Comparison of ENCODE assay signal across 7 cellular contexts in genomic region chr2:202374383-202374782, GRCh38. TPM values are rescaled to one million over a fixed set of nuclear protein-coding genes. Genes with fewer than 3 reads are reported as not detected.
DNase-seq lines count a peak whose midpoint lies in the region; ATAC-seq and TF ChIP-seq lines count a peak whose summit lies in the region.
"Not testable (repeated sequence)": the region's sequence is repeated elsewhere in the genome, so short reads cannot be mapped to it uniquely, and the experiment has no call there.

No MANE protein-coding gene starts in this region.

- peak overlapping the region; percentile 97 for H3K4me3 Mint-ChIP-seq in activated CD8-positive, alpha-beta T cell treated with anti-CD3 and anti-CD28 coated beads, Interleukin-2, amount 10 ng/mL, durations not matched to agents 7 days and 5 days
- H3K4me3 Mint-ChIP-seq in chondrocyte (ENCODE audit: unreplicated experiment) (peak overlapping the region; percentile 99), natural killer cell (peak overlapping the region; percentile 93)

- not testable (repeated sequence) for H3K27ac Mint-ChIP-seq in activated CD8-positive, alpha-beta T cell treated with anti-CD3 and anti-CD28 coated beads, Interleukin-2, amount 10 ng/mL, durations not matched to agents 7 days and 5 days; natural killer cell
- H3K27ac Mint-ChIP-seq in chondrocyte (ENCODE audit: unreplicated experiment) = peak overlapping the region; percentile 98

- not testable (repeated sequence) for H3K9me3 Mint-ChIP-seq in activated CD8-positive, alpha-beta T cell treated with anti-CD3 and anti-CD28 coated beads, Interleukin-2, amount 10 ng/mL, durations not matched to agents 7 days and 5 days (ENCODE audit: insufficient read depth); chondrocyte (ENCODE audit: low read depth); natural killer cell

- 78% methylated on average over 22 of the region's 22 CpGs for WGBS in hepatocyte (ENCODE audit: low lambda C conversion rate, missing lambda C conversion rate)

- H3K79me2 ChIP-seq in OCI-LY3 (ENCODE audit: low read length) = peaks cover 20% of the 10 kb centered on the region
- peaks cover 33% of the 10 kb centered on the region for H3K79me2 ChIP-seq in hepatocyte

- peak; percentile 28 for DNase-seq in ELF-1 (ENCODE audit: low read depth, low spot score)
- not testable (repeated sequence) for DNase-seq in activated CD8-positive, alpha-beta T cell treated with anti-CD3 and anti-CD28 coated beads, Interleukin-2, amount 10 ng/mL, durations not matched to agents 7 days and 5 days; chondrocyte (ENCODE audit: low spot score); hepatocyte (ENCODE audit: low spot score); natural killer cell; skeletal muscle cell (ENCODE audit: low read depth)

- CTCF ChIA-PET in activated CD8-positive, alpha-beta T cell treated with anti-CD3 and anti-CD28 coated beads, Interleukin-2, amount 10 ng/mL, durations not matched to agents 7 days and 5 days (lab: Charles Lee) = not testable (repeated sequence)

- not testable (repeated sequence) for H3K27me3 ChIP-seq in OCI-LY3 (ENCODE audit: low read depth, low read length); hepatocyte

- not testable (repeated sequence) for H3K36me3 ChIP-seq in OCI-LY3 (replicated peaks; ENCODE audit: low read depth, low read length); hepatocyte (replicated peaks; ENCODE audit: insufficient read depth, low read depth)

- not testable (repeated sequence) for TF ChIP-seq CTCF in OCI-LY3 (IDR thresholded peaks at IDR 0.05; ENCODE audit: low read depth, low read length); chondrocyte (IDR thresholded peaks at IDR 0.05); hepatocyte (IDR thresholded peaks at IDR 0.05; ENCODE audit: poor library complexity); natural killer cell (IDR thresholded peaks at IDR 0.05)

- H3K9me3 ChIP-seq in OCI-LY3 (ENCODE audit: insufficient read depth, low read length); hepatocyte (ENCODE audit: low read depth): not testable (repeated sequence)

- H4K20me1 ChIP-seq in OCI-LY3 (ENCODE audit: insufficient read depth, low read length) = not testable (repeated sequence)
- H4K20me1 ChIP-seq in hepatocyte (ENCODE audit: insufficient read depth, poor library complexity, severe bottlenecking) = peaks cover 22% of the 10 kb centered on the region

- H3K4me1 Mint-ChIP-seq in activated CD8-positive, alpha-beta T cell treated with anti-CD3 and anti-CD28 coated beads, Interleukin-2, amount 10 ng/mL, durations not matched to agents 7 days and 5 days (ENCODE audit: low read depth) = peaks cover 21% of the 10 kb centered on the region
- H3K4me1 Mint-ChIP-seq in chondrocyte (ENCODE audit: low read depth) = peaks cover 20% of the 10 kb centered on the region
- H3K4me1 Mint-ChIP-seq in natural killer cell = peaks cover 31 to 33% of the 10 kb centered on the region in 2 donors

- not testable (repeated sequence) for H2AFZ ChIP-seq in OCI-LY3 (ENCODE audit: low read depth, low read length); hepatocyte

- not testable (repeated sequence) for H3K9me2 ChIP-seq in hepatocyte (replicated peaks; ENCODE audit: insufficient read depth)

- intact Hi-C loops in natural killer cell (cut with micrococcal nuclease) = loop anchor here (10.0 kb wide), 1 partner anchor 110 kb away; the partner anchor contains the start of gene NOP58

- not testable (repeated sequence) for H3K4me3 ChIP-seq in OCI-LY3 (ENCODE audit: low read length); hepatocyte
- H3K4me3 ChIP-seq in skeletal muscle cell (ENCODE audit: low read depth, low read length) = peak overlapping the region; percentile 97

- peaks cover 14% of the 10 kb centered on the region for H3K4me1 ChIP-seq in OCI-LY3 (ENCODE audit: low read length)
- not testable (repeated sequence) for H3K4me1 ChIP-seq in hepatocyte (ENCODE audit: insufficient read depth)

- H3K9ac ChIP-seq in OCI-LY3 (ENCODE audit: low read length) = not testable (repeated sequence)

- H3K4me2 ChIP-seq in OCI-LY3 (ENCODE audit: low read length) (peak overlapping the region; percentile 100), hepatocyte (peak overlapping the region; percentile 93)

- POLR2A ChIA-PET in activated CD8-positive, alpha-beta T cell treated with anti-CD3 and anti-CD28 coated beads, Interleukin-2, amount 10 ng/mL, durations not matched to agents 7 days and 5 days (lab: Charles Lee) = interaction anchor here (1.0 kb wide), 1 partner anchor 637 kb away, joined by 3 read pairs; no protein-coding TSS in a partner anchor

- not testable (repeated sequence) for ATAC-seq in activated CD8-positive, alpha-beta T cell treated with anti-CD3 and anti-CD28 coated beads, Interleukin-2, amount 10 ng/mL, durations not matched to agents 7 days and 5 days; natural killer cell

- H3K36me3 Mint-ChIP-seq in activated CD8-positive, alpha-beta T cell treated with anti-CD3 and anti-CD28 coated beads, Interleukin-2, amount 10 ng/mL, durations not matched to agents 7 days and 5 days (ENCODE audit: low read depth); chondrocyte (ENCODE audit: low read depth); natural killer cell: not testable (repeated sequence)

- H3K27me3 Mint-ChIP-seq in activated CD8-positive, alpha-beta T cell treated with anti-CD3 and anti-CD28 coated beads, Interleukin-2, amount 10 ng/mL, durations not matched to agents 7 days and 5 days (ENCODE audit: low read depth) = peaks cover 10% of the 10 kb centered on the region
- H3K27me3 Mint-ChIP-seq in chondrocyte (ENCODE audit: low read depth); natural killer cell (ENCODE audit: low read depth in 2 of 2): not testable (repeated sequence)

- not testable (repeated sequence) for H3K27ac ChIP-seq in OCI-LY3 (ENCODE audit: low read length)
- H3K27ac ChIP-seq in hepatocyte = peak overlapping the region; percentile 100

RNA-seq across cellular contexts. Expression of gene BMPR2, which starts 1.7 kb away (rescaled TPM):
- total RNA-seq in activated CD8-positive, alpha-beta T cell treated with anti-CD3 and anti-CD28 coated beads, Interleukin-2, amount 10 ng/mL, durations not matched to agents 7 days and 5 days = 1 to 10 TPM; 6.3 to 7.0 TPM
- total RNA-seq in chondrocyte (88.5 to 113 TPM (median 92.0 TPM) in 3 replicates), hepatocyte (40.9 and 42.2 TPM in 2 replicates), natural killer cell (10 to 100 TPM; 17.8 to 25.5 (median 23.2) TPM)
- 12.5 and 13.2 TPM in 2 replicates for polyA plus RNA-seq in hepatocyte
